ENCODE assay signal across 8 cellular contexts in genomic region chr2:74391580-74392448, GRCh38. TPM values are rescaled to one million over a fixed set of nuclear protein-coding genes. Genes with fewer than 3 reads are reported as not detected.
DNase-seq lines count a peak whose midpoint lies in the region; ATAC-seq and TF ChIP-seq lines count a peak whose summit lies in the region.

No MANE protein-coding gene starts in this region.

- H3K4me3 ChIP-seq in esophagus (ENCODE audit: low read depth in 1 of 2, low read length in 2 of 2) (peak overlapping the region; percentile 81 to 97), muscle layer of colon (ENCODE audit: low read depth in 1 of 2, low read length in 2 of 2) (peak overlapping the region; percentile 72 to 80)

- H3K9me3 ChIP-seq in esophagus (ENCODE audit: control insufficient read depth in 2 of 2, insufficient read depth in 1 of 2, low read depth in 1 of 2, low read length in 1 of 2) (no peaks in the 10 kb centered on the region), muscle layer of colon (ENCODE audit: low read length) (no peaks in the 10 kb centered on the region)

- no peaks in the 10 kb centered on the region for H3K27me3 ChIP-seq in esophagus (ENCODE audit: control insufficient read depth in 1 of 2, insufficient read depth in 2 of 2, low read length in 2 of 2)
- H3K27me3 ChIP-seq in muscle layer of colon (ENCODE audit: control insufficient read depth in 1 of 2, insufficient read depth in 2 of 2, low read length in 2 of 2): no peaks in the 10 kb centered on the region

- peak; percentile 66 for ATAC-seq in GM21423 (IDR thresholded peaks at IDR 0.05; ENCODE audit: unreplicated experiment)

- DNase-seq in D341Med (ENCODE audit: low spot score) (peak; percentile 91), OCI-M2 (lab: John Stamatoyannopoulos, UW; ENCODE audit: unreplicated experiment) (peak; percentile 45)
- DNase-seq in activated T-cell treated with anti-CD3 and anti-CD28 coated beads, Interleukin-2, amount 50 U/mL, for 1 hour: peak; percentile 97
- DNase-seq in stimulated activated CD8-positive, alpha-beta memory T cell treated with anti-CD3 and anti-CD28 coated beads, Interleukin-7, amount 100 ng/mL, for 24 hours (ENCODE audit: low read depth): peak; percentile 91

- no peaks in the 10 kb centered on the region for H3K36me3 ChIP-seq in esophagus (ENCODE audit: control insufficient read depth in 2 of 2, insufficient read depth in 2 of 2, low read length in 1 of 2)
- H3K36me3 ChIP-seq in muscle layer of colon (ENCODE audit: insufficient read depth, low read length): no peaks in the 10 kb centered on the region

- H3K4me1 ChIP-seq in esophagus (ENCODE audit: control insufficient read depth in 2 of 2, insufficient read depth in 2 of 2, low read length in 1 of 2): peaks cover 0 to 3% of the 10 kb centered on the region in 2 donors
- H3K4me1 ChIP-seq in muscle layer of colon (ENCODE audit: insufficient read depth, low read length): peaks cover 36% of the 10 kb centered on the region

- H3K27ac ChIP-seq in esophagus (ENCODE audit: low read depth in 2 of 2, low read length in 1 of 2) (peak overlapping the region; percentile 87 to 97), muscle layer of colon (ENCODE audit: low read depth, low read length) (peak overlapping the region; percentile 79)

- TF ChIP-seq EP300 in Ishikawa (IDR thresholded peaks at IDR 0.05; ENCODE audit: borderline replicate concordance): no peak

- TF ChIP-seq RAD21 in Ishikawa (IDR thresholded peaks at IDR 0.05; ENCODE audit: low read depth): peak; percentile 34; the same call in 1 of the 2 replicates

- 2% methylated on average over 50 to 62 of the region's 62 CpGs for WGBS in esophagus, 2 donors

- peak overlapping the region; percentile 66 for H3K9ac ChIP-seq in muscle layer of colon (ENCODE audit: low read length)

TF ChIP-seq in Ishikawa, 13 proteins besides CTCF, POLR2A, EP300 and RAD21:
- peak; percentile 99 for TF ChIP-seq ZBTB7A (IDR thresholded peaks at IDR 0.05; ENCODE audit: low read depth)
- no peak for TF ChIP-seq CEBPB (IDR thresholded peaks at IDR 0.05)
- peak; percentile 78 for TF ChIP-seq MAX (IDR thresholded peaks at IDR 0.05)
- peak; percentile 67; the same call in 1 of the 2 replicates for TF ChIP-seq TAF1 (IDR thresholded peaks at IDR 0.05; ENCODE audit: low read depth)

RNA-seq across cellular contexts. Expression of gene DCTN1, which starts 11.7 kb away (rescaled TPM):
- polyA plus RNA-seq in esophagus: 10 to 100 TPM; 60.8 to 83.3 TPM

RNA-seq across cellular contexts. Expression of gene C2orf81, which starts 29.6 kb away (rescaled TPM):
- polyA plus RNA-seq in esophagus: under 1 TPM; 0.81 to 0.92 TPM

RNA-seq across cellular contexts. Expression of gene WDR54, which starts 29.7 kb away (rescaled TPM):
- polyA plus RNA-seq in esophagus: 1 to 10 TPM; 3.5 to 5.4 TPM

RNA-seq across cellular contexts. Expression of gene SLC4A5, which starts 48.6 kb away (rescaled TPM):
- polyA plus RNA-seq in esophagus: under 1 TPM; 0.28 to 0.33 TPM

RNA-seq across cellular contexts. Expression of gene RTKN, which starts 49.9 kb away (rescaled TPM):
- polyA plus RNA-seq in esophagus: 10 to 100 TPM; 20.2 to 20.8 TPM

Comparison
In these comparisons a context has a peak if more than half of its experiments do, and no peak if none do; other contexts are left out.
1. Peak in every context shown above with its lines: DNase-seq, ATAC-seq, H3K4me3 ChIP-seq and H3K27ac ChIP-seq.
2. DNase-seq: peak in every context shown above with its lines; median percentile 97 in activated T-cell treated with anti-CD3 and anti-CD28 coated beads, Interleukin-2, amount 50 U/mL, for 1 hour; 91 in D341Med; 91 in stimulated activated CD8-positive, alpha-beta memory T cell treated with anti-CD3 and anti-CD28 coated beads, Interleukin-7, amount 100 ng/mL, for 24 hours; 45 in OCI-M2.